ENCODE assay signal across 33 cellular contexts in the genomic region with DNA sequence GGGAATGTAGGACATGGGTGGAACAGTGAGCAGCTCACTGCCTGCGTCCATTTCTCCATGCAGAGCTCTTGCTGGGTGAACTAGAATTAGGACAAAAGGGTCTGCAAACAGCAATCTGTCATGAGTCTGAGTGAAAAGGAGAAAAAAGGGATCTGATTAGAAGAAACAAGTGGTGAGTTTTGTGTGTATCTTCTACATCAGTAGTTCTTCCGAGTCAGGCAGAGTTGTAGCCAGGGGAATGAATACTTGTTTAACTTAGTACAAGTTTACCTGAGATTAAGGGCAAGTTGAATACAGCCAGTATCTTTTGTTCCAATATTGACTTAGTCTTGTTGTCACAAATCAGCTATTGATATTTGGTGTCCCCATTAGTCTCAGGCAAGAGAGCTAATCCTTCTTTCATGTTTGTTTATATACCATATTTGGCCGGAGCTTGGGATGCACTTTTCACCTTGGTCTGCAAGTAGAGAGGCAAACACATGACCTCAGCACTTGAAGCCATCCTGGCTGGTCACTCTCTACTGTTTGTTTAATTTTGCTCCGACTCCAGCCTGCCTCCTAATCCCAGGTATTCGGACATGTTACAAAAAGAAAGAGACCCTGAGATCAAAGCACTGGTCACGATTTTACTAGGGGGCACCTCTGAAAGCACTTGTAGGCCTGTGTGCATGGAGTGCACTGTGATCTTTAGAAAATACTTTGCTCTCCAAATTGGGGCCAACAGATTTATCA.
DNase-seq lines count a peak whose midpoint lies in the region; ATAC-seq and TF ChIP-seq lines count a peak whose summit lies in the region.
"Had no signal": no experiment of that assay in that cellular context is flagged by ENCODE, and none has a peak within 500 bp of the region (broad histone marks: within the 10 kb centered on the region; RNA-seq: fewer than 3 reads in every experiment).

No MANE protein-coding gene starts in this region.

- ATAC-seq in left lung (peak; percentile 84), GM21381 (IDR thresholded peaks at IDR 0.05; ENCODE audit: unreplicated experiment) (no peak), HG02588 (IDR thresholded peaks at IDR 0.05; ENCODE audit: unreplicated experiment) (no peak)
- ATAC-seq: left ventricle myocardium superior; naive thymus-derived CD8-positive, alpha-beta T cell; stimulated activated effector memory CD8-positive, alpha-beta T cell treated with anti-CD3 and anti-CD28 coated beads, Interleukin-12 subunit alpha, Interleukin-12 subunit beta, amount 100 ng/mL, for 72 hours; T-helper 17 cell had no signal

- TF ChIP-seq CTCF in left lung (IDR thresholded peaks at IDR 0.05), result no peak
- no peak for TF ChIP-seq CTCF in BE2C (IDR thresholded peaks at IDR 0.05; ENCODE audit: low read depth, low read length)

- DNase-seq in SIG-M5 treated with dmso at 0.1 percent for 504 hours (lab: John Stamatoyannopoulos, UW; ENCODE audit: unreplicated experiment) (peak; percentile 28), SIG-M5 (lab: John Stamatoyannopoulos, UW) (no peak), NCI-H510A treated with DMSO at 0.1 percent for 48 hours (lab: John Stamatoyannopoulos, UW) (peak; percentile 82), left lung (no peak), midbrain (lab: John Stamatoyannopoulos, UW) (no peak), BE2C (no peak)
- DNase-seq: activated CD4-positive, alpha-beta memory T cell treated with anti-CD3 and anti-CD28 coated beads, Interleukin-2, amount 10 ng/mL, durations not matched to agents 7 days and 5 days; activated CD4-positive, alpha-beta T cell treated with anti-CD3 and anti-CD28 coated beads for 1 hour; activated CD8-positive, alpha-beta memory T cell treated with anti-CD3 and anti-CD28 coated beads, Interleukin-2, amount 50 U/mL, for 4 hours; activated naive CD4-positive, alpha-beta T cell treated with anti-CD3 and anti-CD28 coated beads, Interleukin-2, amount 50 U/mL, for 16 hours; amniotic stem cell; cerebellar nuclear complex; dermis blood vessel endothelial cell; endodermal cell; islet precursor cell; KG1; left ventricle myocardium superior; MG63; naive thymus-derived CD8-positive, alpha-beta T cell; NCI-H1105; NCI-H187; NCI-H2227 treated with DMSO at 0.1 percent for 48 hours; NCI-H69; occipital lobe; RPMI8226; stimulated activated CD4-positive, alpha-beta T cell treated with anti-CD3 and anti-CD28 coated beads, Interleukin-15, amount 100 ng/mL, for 24 hours; substantia nigra; T-helper 17 cell; trophoblast cell had no signal

- no peak overlapping the region for H3K27ac ChIP-seq in left lung
- H3K27ac ChIP-seq: SK-N-MC had no signal

- no peaks in the 10 kb centered on the region for H3K9me3 ChIP-seq in left lung
- no peaks in the 10 kb centered on the region; the same call in 1 of the 2 replicates for H3K9me3 ChIP-seq in BE2C

- H3K27me3 ChIP-seq in left lung (no peaks in the 10 kb centered on the region), BE2C (no peaks in the 10 kb centered on the region)
- H3K27me3 ChIP-seq: MG63 had no signal

- no peaks in the 10 kb centered on the region for H3K4me1 ChIP-seq in left lung
- no peaks in the 10 kb centered on the region for H3K4me1 ChIP-seq in BE2C

- intact Hi-C loops in left lung (cut with DNase I), result no loop called here

- H3K4me3 ChIP-seq in left lung, result no peak overlapping the region
- H3K4me3 ChIP-seq in BE2C (ENCODE audit: low read depth, low read length), result no peak overlapping the region
- H3K4me3 ChIP-seq: MG63, SK-N-MC had no signal

- H3K36me3 ChIP-seq in left lung (no peaks in the 10 kb centered on the region), BE2C (no peaks in the 10 kb centered on the region)
- H3K36me3 ChIP-seq: MG63 had no signal

Comparison
In these comparisons a context has a peak if more than half of its experiments do, and no peak if none do; other contexts are left out.
1. DNase-seq: peak in SIG-M5 treated with dmso at 0.1 percent for 504 hours (single experiment) and NCI-H510A treated with DMSO at 0.1 percent for 48 hours (single experiment); none in SIG-M5 (single experiment), left lung (0 of 2), midbrain (single experiment) and BE2C (single experiment).